ENCODE assay signal across 1 cellular context in genomic region chr13:49220856-49221614, GRCh38.
TF ChIP-seq lines count a peak whose summit lies in the region.

No MANE protein-coding gene starts in this region.

TF ChIP-seq in HepG2, 621 proteins besides CTCF, POLR2A, EP300 and RAD21:
- TF ChIP-seq NFAT5 (CRISPR knock-in tag; IDR thresholded peaks at IDR 0.05) (no peak), TOPORS (CRISPR knock-in tag; IDR thresholded peaks at IDR 0.05) (no peak), FOSL2 (CRISPR knock-in tag; IDR thresholded peaks at IDR 0.05) (no peak), SNAI1 (CRISPR knock-in tag; IDR thresholded peaks at IDR 0.05; ENCODE audit: borderline replicate concordance) (no peak), ZNF33B (CRISPR knock-in tag; IDR thresholded peaks at IDR 0.05) (no peak), HNF4A (CRISPR knock-in tag; IDR thresholded peaks at IDR 0.05) (no peak), MED13 (CRISPR knock-in tag; IDR thresholded peaks at IDR 0.05) (no peak), NONO (IDR thresholded peaks at IDR 0.05) (no peak), NONO (CRISPR knock-in tag; conservative IDR thresholded peaks at IDR 0.05) (no peak), ZBTB1 (CRISPR knock-in tag; IDR thresholded peaks at IDR 0.05; ENCODE audit: borderline replicate concordance) (no peak), ISX (CRISPR knock-in tag; conservative IDR thresholded peaks at IDR 0.05) (no peak), ZNF737 (CRISPR knock-in tag; IDR thresholded peaks at IDR 0.05; ENCODE audit: borderline replicate concordance) (no peak)
- TF ChIP-seq, protein P1, sequence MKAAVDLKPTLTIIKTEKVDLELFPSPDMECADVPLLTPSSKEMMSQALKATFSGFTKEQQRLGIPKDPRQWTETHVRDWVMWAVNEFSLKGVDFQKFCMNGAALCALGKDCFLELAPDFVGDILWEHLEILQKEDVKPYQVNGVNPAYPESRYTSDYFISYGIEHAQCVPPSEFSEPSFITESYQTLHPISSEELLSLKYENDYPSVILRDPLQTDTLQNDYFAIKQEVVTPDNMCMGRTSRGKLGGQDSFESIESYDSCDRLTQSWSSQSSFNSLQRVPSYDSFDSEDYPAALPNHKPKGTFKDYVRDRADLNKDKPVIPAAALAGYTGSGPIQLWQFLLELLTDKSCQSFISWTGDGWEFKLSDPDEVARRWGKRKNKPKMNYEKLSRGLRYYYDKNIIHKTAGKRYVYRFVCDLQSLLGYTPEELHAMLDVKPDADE (CRISPR knock-in tag; IDR thresholded peaks at IDR 0.05) = no peak
